In the genomic region with DNA sequence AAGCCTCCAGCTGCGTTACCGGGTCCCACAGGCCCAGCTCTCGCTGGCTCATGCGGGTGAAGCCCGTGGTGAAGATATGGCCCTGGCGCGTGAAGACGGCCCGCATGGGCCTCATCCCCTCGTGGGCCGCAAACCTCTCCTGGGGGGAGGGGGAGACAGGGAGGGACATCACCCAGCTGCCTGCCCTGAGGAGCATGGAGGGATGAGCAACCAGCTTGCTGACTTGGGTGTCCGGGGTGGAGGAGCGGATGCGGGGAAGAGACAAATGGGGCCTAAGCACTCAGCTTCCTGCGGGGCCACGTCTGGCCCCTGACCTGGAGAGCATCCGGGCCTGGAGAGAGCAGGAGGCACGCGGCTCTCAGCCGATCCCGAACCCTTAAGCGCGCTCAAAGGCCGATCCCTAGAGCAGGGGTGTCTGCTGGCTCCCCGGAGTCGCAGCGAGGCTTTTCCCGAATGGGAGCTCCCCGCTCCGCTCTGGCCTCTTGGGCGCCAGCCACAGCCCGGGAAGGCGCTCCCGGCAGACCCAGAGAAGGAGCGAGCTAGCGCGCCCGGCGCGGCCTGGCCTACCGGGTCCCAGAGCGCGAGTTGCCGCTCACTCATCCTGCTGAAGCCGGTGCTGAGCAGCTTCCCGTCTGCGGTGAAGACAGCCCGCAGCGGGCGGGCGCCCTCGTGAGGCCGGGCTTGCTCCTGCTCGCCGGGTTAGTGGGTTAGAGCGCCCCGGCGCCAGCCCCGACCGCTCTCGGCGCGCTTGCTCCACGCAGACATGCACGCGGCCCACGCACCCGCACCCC, we compare ENCODE assay signal across 8 cellular contexts. TPM values are rescaled to one million over a fixed set of nuclear protein-coding genes. Genes with fewer than 3 reads are reported as not detected.
DNase-seq lines count a peak whose midpoint lies in the region; ATAC-seq and TF ChIP-seq lines count a peak whose summit lies in the region.

No MANE protein-coding gene starts in this region.

- H3K9me3 Mint-ChIP-seq in activated naive CD4-positive, alpha-beta T cell treated with anti-CD3 and anti-CD28 coated beads, Interleukin-2, amount 50 U/mL, for 24 hours, result no peaks in the 10 kb centered on the region

- H3K4me1 Mint-ChIP-seq in activated naive CD4-positive, alpha-beta T cell treated with anti-CD3 and anti-CD28 coated beads, Interleukin-2, amount 50 U/mL, for 24 hours, result peaks cover 41% of the 10 kb centered on the region

- peak overlapping the region; percentile 44 for H3K14ac ChIP-seq in trophoblast cell (ENCODE audit: low read length)

- intact Hi-C loops in head of caudate nucleus (cut with DNase I), result loop anchor here (5.0 kb wide), 1 partner anchor 315 kb away; a partner anchor contains a TSS

- in situ Hi-C loops in SK-MEL-5 (cut with HindIII; ENCODE audit: low pct_unique_long_range_greater_than_20kb, low sequenced_read_pairs), result no loop called here

- peaks cover 12% of the 10 kb centered on the region for H3K79me1 ChIP-seq in trophoblast cell (ENCODE audit: low read length)

- H3K4me2 ChIP-seq in trophoblast cell (ENCODE audit: low read length), result peak overlapping the region; percentile 63

- H4K8ac ChIP-seq in trophoblast cell (ENCODE audit: low read depth, low read length), result peak overlapping the region; percentile 3

- no peaks in the 10 kb centered on the region for H3K36me3 ChIP-seq in trophoblast cell (ENCODE audit: control insufficient read depth in 1 of 2, insufficient read depth in 2 of 2, low read length in 2 of 2)
- H3K36me3 ChIP-seq in upper lobe of left lung, result no peaks in the 10 kb centered on the region

- H3K27ac Mint-ChIP-seq in activated naive CD4-positive, alpha-beta T cell treated with anti-CD3 and anti-CD28 coated beads, Interleukin-2, amount 50 U/mL, for 24 hours, result peak overlapping the region; percentile 73

- H3K4me3 Mint-ChIP-seq in activated naive CD4-positive, alpha-beta T cell treated with anti-CD3 and anti-CD28 coated beads, Interleukin-2, amount 50 U/mL, for 24 hours, result peak overlapping the region; percentile 86

- H3K9ac ChIP-seq in trophoblast cell (ENCODE audit: low read length), result no peak overlapping the region

- no peak overlapping the region for H3K4ac ChIP-seq in trophoblast cell (ENCODE audit: low read depth, low read length)

- peak overlapping the region; percentile 21 for H4K91ac ChIP-seq in trophoblast cell (ENCODE audit: low read depth, low read length)

- no peak overlapping the region for H3K18ac ChIP-seq in trophoblast cell (ENCODE audit: low read length)

- H2BK5ac ChIP-seq in trophoblast cell (ENCODE audit: low read depth, low read length, poor library complexity), result no peak overlapping the region

- H3K27me3 Mint-ChIP-seq in activated naive CD4-positive, alpha-beta T cell treated with anti-CD3 and anti-CD28 coated beads, Interleukin-2, amount 50 U/mL, for 24 hours, result no peaks in the 10 kb centered on the region

- H3K36me3 Mint-ChIP-seq in activated naive CD4-positive, alpha-beta T cell treated with anti-CD3 and anti-CD28 coated beads, Interleukin-2, amount 50 U/mL, for 24 hours, result no peaks in the 10 kb centered on the region

- peak overlapping the region; percentile 7 for H2BK120ac ChIP-seq in trophoblast cell (ENCODE audit: insufficient read depth, low read length, poor library complexity)

- TF ChIP-seq CTCF in upper lobe of left lung (IDR thresholded peaks at IDR 0.05), result peak; percentile 45 to 91 (median 76)

- DNase-seq in ELF-1 (ENCODE audit: low read depth, low spot score) (peak; percentile 91), HT-29 (ENCODE audit: low spot score) (peak; percentile 79), SK-MEL-5 (ENCODE audit: low read depth, low spot score) (peak; percentile 66), head of caudate nucleus (peak; percentile 55 to 93 (median 85)), trophoblast cell (peak; percentile 78), upper lobe of left lung (peak; percentile 92 to 98)

- H3K9me3 ChIP-seq in trophoblast cell (ENCODE audit: insufficient read depth, low read depth, low read length) (peaks cover 9% of the 10 kb centered on the region), upper lobe of left lung (no peaks in the 10 kb centered on the region)

- TF ChIP-seq POLR2A in upper lobe of left lung (IDR thresholded peaks at IDR 0.05), result no peak

- H3K23ac ChIP-seq in trophoblast cell (ENCODE audit: low read length), result no peak overlapping the region

- TF ChIP-seq EP300 in upper lobe of left lung (IDR thresholded peaks at IDR 0.05), result no peak

- no peak overlapping the region for H2AK5ac ChIP-seq in trophoblast cell (ENCODE audit: low read length)

- no peak overlapping the region for H3K27ac ChIP-seq in trophoblast cell (ENCODE audit: low read depth, low read length)
- H3K27ac ChIP-seq in upper lobe of left lung, result peak overlapping the region in 2 of 4 donors; percentile 66 to 69

- H3K27me3 ChIP-seq in trophoblast cell (ENCODE audit: insufficient read depth, low read length), result peaks cover 16% of the 10 kb centered on the region
- H3K27me3 ChIP-seq in upper lobe of left lung, result peaks cover 0 to 10% (median 0%) of the 10 kb centered on the region in 4 donors

- WGBS in trophoblast cell (ENCODE audit: extremely low coverage, insufficient coverage, insufficient read length), result no CpG with 5 or more reads among the region's 68 CpGs
- WGBS in upper lobe of left lung, 2 donors, result 34 to 45% methylated on average over 17 to 36 of the region's 68 CpGs

- H2BK12ac ChIP-seq in trophoblast cell (ENCODE audit: low read length), result peak overlapping the region; percentile 38

- peak overlapping the region; percentile 47 for H4K12ac ChIP-seq in trophoblast cell (ENCODE audit: low read depth, low read length)

- H3K79me2 ChIP-seq in trophoblast cell (ENCODE audit: control insufficient read depth, insufficient read depth, low read length, poor library complexity), result peaks cover 3% of the 10 kb centered on the region

- ATAC-seq in upper lobe of left lung (ENCODE audit: low FRiP score in 2 of 2), result peak; percentile 66 to 75
- ATAC-seq in HG03025 (IDR thresholded peaks at IDR 0.05; ENCODE audit: low FRiP score, unreplicated experiment), result no peak

- peak overlapping the region; percentile 47 for H2AFZ ChIP-seq in trophoblast cell (ENCODE audit: insufficient read depth, low read length, poor library complexity)

- H3K4me1 ChIP-seq in trophoblast cell (ENCODE audit: control insufficient read depth in 1 of 2, insufficient read depth in 2 of 2, low read length in 2 of 2) (peaks cover 40 to 58% of the 10 kb centered on the region in 2 experiments), upper lobe of left lung (peaks cover 56 to 75% (median 69%) of the 10 kb centered on the region in 4 donors)

- H3K4me3 ChIP-seq in trophoblast cell (ENCODE audit: low read depth, low read length) (peak overlapping the region; percentile 20), upper lobe of left lung (peak overlapping the region in 3 of 4 donors; percentile 35 to 51 (median 49))

RNA-seq across cellular contexts. Expression of a gene that starts 5.0 kb away (rescaled TPM):
- 0.25 and 0.26 TPM in 2 replicates for total RNA-seq in HT-29 (2014; rRNA removed; shearing (Covaris generic))
- 0.13 and 0.21 TPM in 2 replicates for total RNA-seq in SK-MEL-5 (2014; rRNA removed; shearing (Covaris generic))
- 0.07 and 0.08 TPM in 2 replicates for polyA plus RNA-seq in SK-MEL-5 (2015; cell fraction: cytosol; rRNA removed)
- polyA plus RNA-seq in SK-MEL-5 (2015; cell fraction: nucleus; rRNA removed), result 7.9 and 10.8 TPM in 2 replicates
- 10.5 and 11.5 TPM in 2 replicates for polyA plus RNA-seq in trophoblast cell (2013)
- 100 to 1,000 TPM in 1 of 6 donors, 10 to 100 TPM in 3, 1 to 10 TPM in 2; 7.3 to 137 (median 12.2) TPM for total RNA-seq in upper lobe of left lung

RNA-seq across cellular contexts. Expression of a gene that starts 24.7 kb away (rescaled TPM):
- total RNA-seq in HT-29 (2014; rRNA removed; shearing (Covaris generic)), result 26.6 and 28.0 TPM in 2 replicates
- total RNA-seq in SK-MEL-5 (2014; rRNA removed; shearing (Covaris generic)), result 3.0 and 5.3 TPM in 2 replicates
- polyA plus RNA-seq in SK-MEL-5 (2015; cell fraction: cytosol; rRNA removed), result 9.4 and 10.3 TPM in 2 replicates
- 49.9 and 69.6 TPM in 2 replicates for polyA plus RNA-seq in SK-MEL-5 (2015; cell fraction: nucleus; rRNA removed)
- 1.6 and 1.9 TPM in 2 replicates for polyA plus RNA-seq in trophoblast cell (2013)
- 10 to 100 TPM in 1 of 6 donors, 1 to 10 TPM in 5; 1.5 to 24.1 (median 3.9) TPM for total RNA-seq in upper lobe of left lung

RNA-seq across cellular contexts. Expression of a gene that starts 28.2 kb away (rescaled TPM):
- 52.2 and 56.3 TPM in 2 replicates for total RNA-seq in HT-29 (2014; rRNA removed; shearing (Covaris generic))
- 32.0 and 36.6 TPM in 2 replicates for total RNA-seq in SK-MEL-5 (2014; rRNA removed; shearing (Covaris generic))
- 86.2 and 108 TPM in 2 replicates for polyA plus RNA-seq in SK-MEL-5 (2015; cell fraction: cytosol; rRNA removed)
- 120 and 125 TPM in 2 replicates for polyA plus RNA-seq in SK-MEL-5 (2015; cell fraction: nucleus; rRNA removed)
- polyA plus RNA-seq in trophoblast cell (2013), result 33.6 and 35.0 TPM in 2 replicates
- 10 to 100 TPM; 34.6 to 88.4 (median 45.5) TPM for total RNA-seq in upper lobe of left lung

RNA-seq across cellular contexts. Expression of a gene that starts 49.2 kb away (rescaled TPM):
- 118 and 141 TPM in 2 replicates for total RNA-seq in HT-29 (2014; rRNA removed; shearing (Covaris generic))
- 54.9 and 71.5 TPM in 2 replicates for total RNA-seq in SK-MEL-5 (2014; rRNA removed; shearing (Covaris generic))
- 96.2 and 112 TPM in 2 replicates for polyA plus RNA-seq in SK-MEL-5 (2015; cell fraction: cytosol; rRNA removed)
- 56.2 and 78.7 TPM in 2 replicates for polyA plus RNA-seq in SK-MEL-5 (2015; cell fraction: nucleus; rRNA removed)
- polyA plus RNA-seq in trophoblast cell (2013), result 17.1 and 19.5 TPM in 2 replicates
- 100 to 1,000 TPM in 2 of 6 donors, 10 to 100 TPM in 4; 57.3 to 178 (median 75.4) TPM for total RNA-seq in upper lobe of left lung

RNA-seq across cellular contexts. Expression of a gene that starts 50.8 kb away (rescaled TPM):
- total RNA-seq in HT-29 (2014; rRNA removed; shearing (Covaris generic)), result 20.6 and 25.5 TPM in 2 replicates
- 11.5 and 12.4 TPM in 2 replicates for total RNA-seq in SK-MEL-5 (2014; rRNA removed; shearing (Covaris generic))
- polyA plus RNA-seq in SK-MEL-5 (2015; cell fraction: cytosol; rRNA removed), result 15.2 and 15.5 TPM in 2 replicates
- 7.3 and 10.2 TPM in 2 replicates for polyA plus RNA-seq in SK-MEL-5 (2015; cell fraction: nucleus; rRNA removed)
- polyA plus RNA-seq in trophoblast cell (2013), result 2.3 and 2.8 TPM in 2 replicates
- 10 to 100 TPM; 12.8 to 17.8 (median 14.9) TPM for total RNA-seq in upper lobe of left lung
